Comparison of ENCODE assay signal across 22 cellular contexts in the genomic region with DNA sequence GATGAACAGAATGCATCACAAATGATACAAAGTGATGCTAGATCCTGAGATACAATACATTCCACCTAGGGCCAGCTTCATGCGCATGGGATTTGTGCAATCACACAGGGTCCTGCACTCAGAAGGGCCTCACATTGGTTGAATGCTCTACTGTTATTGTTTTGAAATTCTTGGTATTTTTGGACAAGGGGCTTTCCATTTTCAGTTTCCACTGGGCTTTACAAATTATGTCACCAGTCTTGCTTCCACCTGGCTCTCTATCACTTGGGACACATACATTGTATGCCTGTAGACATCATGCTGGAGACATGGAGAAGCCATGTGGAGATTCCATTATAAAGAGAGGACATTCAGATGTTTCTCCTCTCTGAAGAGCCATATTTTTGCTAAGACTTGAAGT.
"Had no signal": no experiment of that assay in that cellular context is flagged by ENCODE, and none has a peak within 500 bp of the region (broad histone marks: within the 10 kb centered on the region; RNA-seq: fewer than 3 reads in every experiment).

No MANE protein-coding gene starts in this region.

- H3K4me3 ChIP-seq: adrenal gland, ascending aorta, colonic mucosa, dorsolateral prefrontal cortex, esophagus muscularis mucosa, testis, uterus had no signal

- H3K4me1 ChIP-seq: adrenal gland, ascending aorta, colonic mucosa, testis, uterus had no signal

- DNase-seq: activated CD4-positive, alpha-beta T cell treated with anti-CD3 and anti-CD28 coated beads, Interleukin-2, amount 50 U/mL, for 4 hours; activated CD8-positive, alpha-beta memory T cell treated with anti-CD3 and anti-CD28 coated beads, Interleukin-2, amount 50 U/mL, for 48 hours; activated naive CD4-positive, alpha-beta T cell; activated T-cell treated with anti-CD3 and anti-CD28 coated beads, Interleukin-2, amount 50 U/mL, for 4 hours; adrenal gland; brain microvascular endothelial cell; colonic mucosa; dorsolateral prefrontal cortex; effector memory CD8-positive, alpha-beta T cell; hypothalamus; left ventricle myocardium superior; mammary epithelial cell; midbrain; natural killer cell; stimulated activated CD4-positive, alpha-beta T cell treated with anti-CD3 and anti-CD28 coated beads, Interleukin-2, amount 100 ng/mL, for 48 hours; stimulated activated naive CD4-positive, alpha-beta T cell; testis; trophoblast cell; uterus had no signal

- H3K9me3 ChIP-seq: adrenal gland, ascending aorta, colonic mucosa, esophagus muscularis mucosa, testis, uterus had no signal

- H3K27me3 ChIP-seq: adrenal gland, ascending aorta, brain microvascular endothelial cell, colonic mucosa, dorsolateral prefrontal cortex, esophagus muscularis mucosa, testis, uterus had no signal

- H3K27ac ChIP-seq: adrenal gland, ascending aorta, brain microvascular endothelial cell, colonic mucosa, dorsolateral prefrontal cortex, esophagus muscularis mucosa, testis, uterus had no signal

- H3K36me3 ChIP-seq: adrenal gland, ascending aorta, brain microvascular endothelial cell, colonic mucosa, esophagus muscularis mucosa, uterus had no signal

- ATAC-seq: activated T-cell treated with anti-CD3 and anti-CD28 coated beads, Interleukin-2, amount 50 U/mL, for 4 hours; effector memory CD8-positive, alpha-beta T cell; left ventricle myocardium superior; natural killer cell; WTC11 had no signal
